ENCODE assay signal across 9 cellular contexts in genomic region chr2:120066708-120067547, GRCh38. TPM values are rescaled to one million over a fixed set of nuclear protein-coding genes. Genes with fewer than 3 reads are reported as not detected.
DNase-seq lines count a peak whose midpoint lies in the region; ATAC-seq lines count a peak whose summit lies in the region.
"Had no signal": no experiment of that assay in that cellular context is flagged by ENCODE, and none has a peak within 500 bp of the region (broad histone marks: within the 10 kb centered on the region; RNA-seq: fewer than 3 reads in every experiment).

No MANE protein-coding gene starts in this region.

- H3K9ac ChIP-seq in skeletal muscle tissue (ENCODE audit: low read depth in 1 of 3, low read length in 3 of 3) = peak overlapping the region in 1 of 3 donors; percentile 25

- H3K4me3 ChIP-seq in skeletal muscle tissue (ENCODE audit: low read length in 3 of 3) = no peak overlapping the region

- no peaks in the 10 kb centered on the region for H3K27me3 ChIP-seq in skeletal muscle tissue (ENCODE audit: control insufficient read depth in 3 of 3, insufficient read depth in 3 of 3, low read length in 3 of 3)

- no peaks in the 10 kb centered on the region for H3K36me3 ChIP-seq in skeletal muscle tissue (ENCODE audit: control insufficient read depth in 3 of 3, insufficient read depth in 3 of 3, low read length in 3 of 3)

- H3K27ac ChIP-seq in skeletal muscle tissue (ENCODE audit: low read depth, low read length) = peak overlapping the region; percentile 0

- no peaks in the 10 kb centered on the region for H3K9me3 ChIP-seq in skeletal muscle tissue (ENCODE audit: control insufficient read depth in 3 of 3, low read length in 3 of 3)

- H3K4me1 ChIP-seq in skeletal muscle tissue (ENCODE audit: control insufficient read depth in 3 of 3, insufficient read depth in 3 of 3, low read length in 3 of 3) = peaks cover 0 to 8% (median 6%) of the 10 kb centered on the region in 3 donors

- DNase-seq in NCI-H1417 treated with DMSO at 0.1 percent for 48 hours (lab: John Stamatoyannopoulos, UW) = peak; percentile 41
- peak; percentile 84 to 86 for DNase-seq in SHP77 (lab: John Stamatoyannopoulos, UW)
- peak; percentile 8 for DNase-seq in hepatic stellate cell (ENCODE audit: low spot score)
- no peak for DNase-seq in NCI-H226
- no peak for DNase-seq in A172 (ENCODE audit: low spot score)
- DNase-seq: activated CD4-positive, alpha-beta T cell treated with anti-CD3 and anti-CD28 coated beads for 4 hours; amniotic stem cell had no signal

- no peak for ATAC-seq in HG03354 (IDR thresholded peaks at IDR 0.05; ENCODE audit: poor library complexity, severe bottlenecking, unreplicated experiment)

RNA-seq across cellular contexts. Expression of gene EPB41L5, which starts 54.1 kb away (rescaled TPM):
- 49.6 TPM for total RNA-seq in skeletal muscle tissue
- total RNA-seq in A172 (2014; rRNA removed; shearing (Covaris generic)) = 11.1 and 14.8 TPM in 2 replicates

Comparison
In these comparisons a context has a peak if more than half of its experiments do, and no peak if none do; other contexts are left out.
1. DNase-seq: peak in NCI-H1417 treated with DMSO at 0.1 percent for 48 hours (single experiment), SHP77 (2 of 2) and hepatic stellate cell (single experiment); none in NCI-H226 (single experiment) and A172 (single experiment).